8 cellular contexts compared by ENCODE assay signal in genomic region chr18:23828426-23828825, GRCh38.
DNase-seq lines count a peak whose midpoint lies in the region; ATAC-seq and TF ChIP-seq lines count a peak whose summit lies in the region.

No MANE protein-coding gene starts in this region.

- ATAC-seq in GM21447 (IDR thresholded peaks at IDR 0.05; ENCODE audit: unreplicated experiment) = peak; percentile 92

- H3K36me3 Mint-ChIP-seq in progenitor cell of endocrine pancreas (ENCODE audit: insufficient read depth) = no peaks in the 10 kb centered on the region

- H3K4me3 Mint-ChIP-seq in progenitor cell of endocrine pancreas (ENCODE audit: low read depth) = no peak overlapping the region

- no peak for TF ChIP-seq CTCF in progenitor cell of endocrine pancreas (IDR thresholded peaks at IDR 0.05; ENCODE audit: unreplicated experiment)

- DNase-seq in GM03348 (ENCODE audit: low spot score) (peak; percentile 36), HT1080 (ENCODE audit: low read depth) (peak; percentile 91), glomerular endothelial cell (ENCODE audit: extremely low read depth, low read depth, low spot score) (peak; percentile 81), progenitor cell of endocrine pancreas (ENCODE audit: low spot score, unreplicated experiment) (no peak), NCI-H82 treated with DMSO at 0.1 percent for 48 hours (lab: John Stamatoyannopoulos, UW; ENCODE audit: unreplicated experiment) (no peak), globus pallidus (ENCODE audit: low spot score) (no peak)
- peak; percentile 5 to 20 for DNase-seq in activated CD4-positive, alpha-beta T cell treated with anti-CD3 and anti-CD28 coated beads for 24 hours (ENCODE audit: low read depth in 2 of 2)

- H3K27ac Mint-ChIP-seq in progenitor cell of endocrine pancreas = no peak overlapping the region

- H3K9me3 Mint-ChIP-seq in progenitor cell of endocrine pancreas (ENCODE audit: low read depth) = no peaks in the 10 kb centered on the region

- peaks cover 2% of the 10 kb centered on the region for H3K4me1 Mint-ChIP-seq in progenitor cell of endocrine pancreas (ENCODE audit: low read depth)

- peaks cover 3% of the 10 kb centered on the region for H3K27me3 Mint-ChIP-seq in progenitor cell of endocrine pancreas

Comparison
In these comparisons a context has a peak if more than half of its experiments do, and no peak if none do; other contexts are left out.
1. DNase-seq: peak in GM03348 (single experiment), HT1080 (single experiment), activated CD4-positive, alpha-beta T cell treated with anti-CD3 and anti-CD28 coated beads for 24 hours (2 of 2) and glomerular endothelial cell (single experiment); none in progenitor cell of endocrine pancreas (single experiment), NCI-H82 treated with DMSO at 0.1 percent for 48 hours (single experiment) and globus pallidus (single experiment).